In genomic region chr14:22886500-22887259, GRCh38 we compare ENCODE assay signal across 8 cellular contexts. TPM values are rescaled to one million over a fixed set of nuclear protein-coding genes. Genes with fewer than 3 reads are reported as not detected.
DNase-seq lines count a peak whose midpoint lies in the region; ATAC-seq and TF ChIP-seq lines count a peak whose summit lies in the region.

No MANE protein-coding gene starts in this region.

- POLR2A ChIA-PET in GM10248 (lab: Yijun Ruan, JAX): interaction anchor here (0.6 to 1.5 kb wide), 4 partner anchors 9 to 121 kb away, joined by 3 to 6 read pairs (median 4); no protein-coding TSS in a partner anchor

- peak; percentile 65 for ATAC-seq in left lobe of liver

- CTCF ChIA-PET in GM10248 (lab: Yijun Ruan, JAX): interaction anchor here (0.8 to 12.3 kb wide), 15 partner anchors 9 to 331 kb away, joined by 3 to 196 read pairs (median 3); partner anchors contain the start of genes LRP10 and OXA1L

- TF ChIP-seq CTCF in GM10248 (IDR thresholded peaks at IDR 0.05; ENCODE audit: control extremely low read depth, extremely low read depth, low read depth, missing control alignments) (peak; percentile 40), VCaP (conservative IDR thresholded peaks at IDR 0.05) (peak; percentile 27)

- DNase-seq in GM10248 (ENCODE audit: extremely low spot score) (peak; percentile 89), HCEC 1CT (peak; percentile 62), NCI-H1092 treated with DMSO at 0.1 percent for 48 hours (lab: John Stamatoyannopoulos, UW) (peak; percentile 88), left lobe of liver (ENCODE audit: low spot score) (no peak), mesenteric fat pad (ENCODE audit: low spot score) (no peak)
- DNase-seq in central memory CD4-positive, alpha-beta T cell: peak; percentile 75
- peak; percentile 60 to 64 for DNase-seq in stimulated activated CD4-positive, alpha-beta T cell treated with anti-CD3 and anti-CD28 coated beads, Interleukin-4, amount 100 ng/mL, for 48 hours (ENCODE audit: low read depth in 2 of 2)

- peak overlapping the region; percentile 92 for H3K27ac ChIP-seq in VCaP

RNA-seq across cellular contexts. Expression of gene REM2, which starts 3.7 kb away (rescaled TPM):
- total RNA-seq in left lobe of liver (0.13 TPM), mesenteric fat pad (0.39 TPM)

RNA-seq across cellular contexts. Expression of gene LRP10, which starts 15.1 kb away (rescaled TPM):
- total RNA-seq in left lobe of liver (34.3 TPM), mesenteric fat pad (113 TPM)

RNA-seq across cellular contexts. Expression of gene RBM23, which starts 32.3 kb away (rescaled TPM):
- 35.3 TPM for total RNA-seq in left lobe of liver
- 53.8 TPM for total RNA-seq in mesenteric fat pad

RNA-seq across cellular contexts. Expression of gene PRMT5, which starts 42.5 kb away (rescaled TPM):
- total RNA-seq in left lobe of liver (19.7 TPM), mesenteric fat pad (54.8 TPM)

RNA-seq across cellular contexts. Expression of gene MMP14, which starts 50.3 kb away (rescaled TPM):
- total RNA-seq in left lobe of liver (10.9 TPM), mesenteric fat pad (273 TPM)

Comparison
In these comparisons a context has a peak if more than half of its experiments do, and no peak if none do; other contexts are left out.
1. DNase-seq: peak in GM10248 (single experiment), HCEC 1CT (single experiment), NCI-H1092 treated with DMSO at 0.1 percent for 48 hours (single experiment), central memory CD4-positive, alpha-beta T cell (single experiment) and stimulated activated CD4-positive, alpha-beta T cell treated with anti-CD3 and anti-CD28 coated beads, Interleukin-4, amount 100 ng/mL, for 48 hours (2 of 2); none in left lobe of liver (single experiment) and mesenteric fat pad (single experiment).